16 cellular contexts compared by ENCODE assay signal in the genomic region with DNA sequence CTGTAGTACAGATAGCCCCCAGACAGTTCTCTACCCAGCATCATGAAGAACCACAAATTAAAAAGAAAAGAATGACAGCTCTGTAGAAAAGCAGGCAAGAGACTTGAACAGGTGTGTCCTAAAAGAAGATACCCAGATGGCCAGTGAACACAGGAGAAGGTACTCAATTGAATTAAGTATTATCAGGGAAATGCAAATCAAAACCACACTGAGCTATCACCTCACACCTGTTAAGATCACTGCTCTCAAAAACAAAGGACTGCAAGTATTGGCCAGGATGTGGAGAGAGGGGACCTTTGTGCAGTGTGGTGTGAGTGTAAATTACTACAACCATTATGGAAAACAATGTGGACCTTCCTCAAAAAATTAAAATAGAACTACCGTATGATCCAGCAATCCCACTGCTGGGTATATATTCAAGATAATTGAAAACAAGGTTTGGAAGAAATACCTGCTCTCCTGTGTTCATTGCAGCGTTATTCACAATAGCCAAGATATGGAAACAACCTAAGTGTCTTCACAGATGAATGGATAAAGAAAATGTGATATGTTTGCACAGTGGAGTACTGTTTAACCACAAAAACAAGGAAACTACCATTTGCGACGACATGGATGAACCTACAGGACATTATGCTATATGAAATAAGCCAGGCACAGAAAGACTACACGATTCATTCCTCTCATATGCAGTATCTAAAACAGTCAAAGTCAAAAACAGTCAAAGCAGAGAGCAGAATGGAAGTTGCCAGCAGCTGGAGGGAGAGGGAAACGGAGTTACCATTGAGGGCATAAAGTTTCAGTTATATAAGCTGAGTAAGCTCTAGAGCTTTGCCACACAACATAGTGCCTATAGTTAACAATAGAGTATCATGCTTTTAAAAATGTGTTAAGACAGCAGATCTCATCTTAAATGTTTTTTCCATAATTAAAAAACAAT.
A peak's percentile ranks its signal among the peaks of the same experiment; 100 is the strongest.
DNase-seq lines count a peak whose midpoint lies in the region; FAIRE-seq and TF ChIP-seq lines count a peak whose summit lies in the region.
"Had no signal": no experiment of that assay in that cellular context is flagged by ENCODE, and none has a peak within 500 bp of the region (broad histone marks: within the 10 kb centered on the region; RNA-seq: fewer than 3 reads in every experiment).

No MANE protein-coding gene starts in this region.

- no peaks in the 10 kb centered on the region for H3K27me3 ChIP-seq in BLaER1
- H3K27me3 ChIP-seq in SU-DHL-6 (ENCODE audit: low read length) = no peaks in the 10 kb centered on the region
- H3K27me3 ChIP-seq: uterus had no signal

- H3K4me2 ChIP-seq in BLaER1 = peak overlapping the region; percentile 93
- H3K4me2 ChIP-seq in SU-DHL-6 (ENCODE audit: low read depth, low read length, poor library complexity, severe bottlenecking) = peak overlapping the region; percentile 48

- H3K9me2 ChIP-seq in SU-DHL-6 (replicated peaks; ENCODE audit: insufficient read depth, low read length) = no peaks in the 10 kb centered on the region

- H3K9ac ChIP-seq in BLaER1 (no peak overlapping the region), SU-DHL-6 (ENCODE audit: low read length) (peak overlapping the region; percentile 12; the same call in 1 of the 2 replicates)

- peaks cover 62% of the 10 kb centered on the region for H3K4me1 ChIP-seq in BLaER1
- H3K4me1 ChIP-seq: uterus had no signal

- FAIRE-seq in GM19239 (lab: Jason Lieb, UNC) = no peak

- no peak for TF ChIP-seq CTCF in SU-DHL-6 (IDR thresholded peaks at IDR 0.05; ENCODE audit: insufficient read depth, low read length, poor library complexity, severe bottlenecking)

- H2AFZ ChIP-seq in SU-DHL-6 (ENCODE audit: low read depth, low read length, severe bottlenecking) = no peak overlapping the region

- H3K27ac ChIP-seq in BLaER1 = peak overlapping the region; percentile 49
- H3K27ac ChIP-seq in SU-DHL-6 (ENCODE audit: low read depth, low read length) = peak overlapping the region; percentile 79
- H3K27ac ChIP-seq: uterus had no signal

- H3K4me3 ChIP-seq in BLaER1 = no peak overlapping the region
- H3K4me3 ChIP-seq in SU-DHL-6 (ENCODE audit: insufficient read depth, low read length, poor library complexity, severe bottlenecking) = peak overlapping the region; percentile 4
- H3K4me3 ChIP-seq: uterus had no signal

- H3K36me3 ChIP-seq in BLaER1 (no peaks in the 10 kb centered on the region; the same call in 1 of the 2 replicates), SU-DHL-6 (ENCODE audit: low read length) (peaks cover 16% of the 10 kb centered on the region)
- H3K36me3 ChIP-seq: uterus had no signal

- peaks cover 17% of the 10 kb centered on the region for H3F3A ChIP-seq in SU-DHL-6 (ENCODE audit: insufficient read depth)

- H4K20me1 ChIP-seq in BLaER1 (no peaks in the 10 kb centered on the region), SU-DHL-6 (ENCODE audit: low read depth, low read length) (no peaks in the 10 kb centered on the region)

- H3K9me3 ChIP-seq in BLaER1 (0 out of 2 replicates have a peak, but pooled peaks cover 6% of the 10 kb centered on the region), SU-DHL-6 (ENCODE audit: insufficient read depth, low read length) (peaks cover 14% of the 10 kb centered on the region; the same call in 1 of the 2 replicates)
- H3K9me3 ChIP-seq: uterus had no signal

- H3K79me2 ChIP-seq in SU-DHL-6 (ENCODE audit: insufficient read depth, low read length) = no peaks in the 10 kb centered on the region

- DNase-seq in GM19239 (ENCODE audit: insufficient read length, low spot score) = peak; percentile 1
- peak; percentile 40 for DNase-seq in NCI-H2196 (lab: John Stamatoyannopoulos, UW; ENCODE audit: unreplicated experiment)
- no peak for DNase-seq in SKM-1 (lab: John Stamatoyannopoulos, UW; ENCODE audit: unreplicated experiment)
- DNase-seq in inferior parietal cortex (ENCODE audit: extremely low spot score) = no peak
- no peak for DNase-seq in OCI-M1 (lab: John Stamatoyannopoulos, UW)
- no peak for DNase-seq in RKO (ENCODE audit: low spot score)
- DNase-seq: activated B cell treated with CpG ODN at 0.5 μM for 24 hours; CD8-positive, alpha-beta memory T cell; immature natural killer cell; NCI-H82; retina; stimulated activated CD4-positive, alpha-beta T cell treated with anti-CD3 and anti-CD28 coated beads, Interleukin-15, amount 100 ng/mL, for 24 hours; stimulated activated naive CD8-positive, alpha-beta T cell treated with anti-CD3 and anti-CD28 coated beads, Interleukin-15, amount 100 ng/mL, for 72 hours; uterus had no signal

Comparison
In these comparisons a context has a peak if more than half of its experiments do, and no peak if none do; other contexts are left out.
1. DNase-seq: peak in GM19239 (single experiment) and NCI-H2196 (single experiment); none in SKM-1 (single experiment), inferior parietal cortex (single experiment), OCI-M1 (single experiment) and RKO (single experiment).